Comparison of ENCODE assay signal across 13 cellular contexts in the genomic region with DNA sequence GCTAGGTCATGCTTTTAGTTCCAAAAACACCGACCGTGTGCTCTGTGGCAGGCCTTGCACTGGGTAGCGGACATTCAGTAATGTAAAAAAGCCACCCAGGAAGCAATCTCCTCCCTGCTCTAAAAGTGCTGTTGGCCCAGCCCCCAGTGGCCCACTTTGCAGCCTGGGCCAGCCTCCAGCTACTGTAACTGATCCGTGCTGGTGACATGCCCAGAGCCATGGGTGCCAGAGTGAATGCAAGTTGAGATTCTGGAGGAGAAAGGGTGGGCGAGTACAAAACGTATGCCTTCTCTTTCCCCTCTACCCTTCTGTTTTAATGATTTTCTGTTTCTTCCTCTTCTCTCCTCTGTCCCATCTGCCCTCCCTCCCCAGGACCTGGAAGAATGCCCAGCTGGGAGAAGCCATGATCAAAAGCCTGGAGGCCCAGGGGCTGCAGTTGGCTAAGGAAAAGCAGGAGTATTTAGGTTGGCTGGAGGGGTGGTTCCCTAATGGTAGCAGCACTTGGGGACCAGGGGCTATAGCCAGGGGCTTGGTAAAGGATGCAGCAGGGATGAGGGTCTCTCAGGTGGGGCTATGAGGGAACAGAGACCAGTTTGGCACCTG. TPM values are rescaled to one million over a fixed set of nuclear protein-coding genes. Genes with fewer than 3 reads are reported as not detected.
DNase-seq lines count a peak whose midpoint lies in the region; ATAC-seq, FAIRE-seq and TF ChIP-seq lines count a peak whose summit lies in the region.
"Had no signal": no experiment of that assay in that cellular context is flagged by ENCODE, and none has a peak within 500 bp of the region (broad histone marks: within the 10 kb centered on the region; RNA-seq: fewer than 3 reads in every experiment).

No MANE protein-coding gene starts in this region.

- H2AFZ ChIP-seq in HepG2 (ENCODE audit: low read length), result no peak overlapping the region

- H3K4me3 ChIP-seq in thoracic aorta, result peak overlapping the region; percentile 17
- no peak overlapping the region for H3K4me3 ChIP-seq in HepG2 (replicated peaks in 1 of 3; ENCODE audit: insufficient read depth in 1 of 3, low read depth in 2 of 3, low read length in 3 of 3)
- H3K4me3 ChIP-seq: esophagus muscularis mucosa had no signal

- H3K27me3 ChIP-seq in layer of hippocampus (ENCODE audit: control insufficient read depth, insufficient read depth, low read length) (no peaks in the 10 kb centered on the region), thoracic aorta (replicated peaks; ENCODE audit: insufficient read depth) (no peaks in the 10 kb centered on the region), HepG2 (ENCODE audit: control insufficient read depth in 1 of 2, insufficient read depth in 2 of 2, low read length in 2 of 2) (peaks cover 0 to 3% of the 10 kb centered on the region in 2 experiments; a peak in 3 of 5 replicates)
- H3K27me3 ChIP-seq: esophagus muscularis mucosa had no signal

- TF ChIP-seq RAD21 in HepG2 (CRISPR knock-in tag; IDR thresholded peaks at IDR 0.05), result no peak

- H3K9ac ChIP-seq in HepG2 (ENCODE audit: insufficient read depth, low read depth, low read length), result no peak overlapping the region

- CTCF ChIA-PET in HepG2 (lab: Yijun Ruan, JAX; ENCODE audit: low intra/inter-chr PET ratio, low total read pairs), result no interaction called here

- POLR2A ChIA-PET in HepG2 (lab: Yijun Ruan, JAX), result no interaction called here

- no peak for ATAC-seq in thoracic aorta (ENCODE audit: insufficient number of reproducible peaks, low FRiP score, low read depth)
- no peak for ATAC-seq in HG02884 (IDR thresholded peaks at IDR 0.05; ENCODE audit: unreplicated experiment)
- ATAC-seq in HepG2, result no peak

- H3K4me1 ChIP-seq in thoracic aorta (ENCODE audit: control insufficient read depth in 1 of 2, low read depth in 2 of 2) (peaks cover 7 to 12% of the 10 kb centered on the region in 2 donors), HepG2 (ENCODE audit: insufficient read depth, low read length) (peaks cover 13% of the 10 kb centered on the region)

- BruUV-seq in HepG2 (replicated peaks; lab: Mats Ljungman, UMichigan), result no TSS peak

- no peak for TF ChIP-seq POLR2A in HepG2 (IDR thresholded peaks at IDR 0.05; ENCODE audit: insufficient read depth in 1 of 2, low read depth in 2 of 2, low read length in 2 of 2)

- no peak overlapping the region for H3K4me2 ChIP-seq in HepG2 (ENCODE audit: low read depth, low read length)

- H3K9me3 ChIP-seq in thoracic aorta (no peaks in the 10 kb centered on the region), HepG2 (ENCODE audit: low read length) (no peaks in the 10 kb centered on the region)
- H3K9me3 ChIP-seq: esophagus muscularis mucosa had no signal

- no peaks in the 10 kb centered on the region for H3K79me2 ChIP-seq in HepG2 (ENCODE audit: insufficient read depth, low read length)

- no peaks in the 10 kb centered on the region for H3K36me3 ChIP-seq in thoracic aorta
- no peaks in the 10 kb centered on the region for H3K36me3 ChIP-seq in HepG2 (replicated peaks in 1 of 2; ENCODE audit: control insufficient read depth in 1 of 2, insufficient read depth in 2 of 2, low read length in 2 of 2)
- H3K36me3 ChIP-seq: esophagus muscularis mucosa had no signal

- TF ChIP-seq EP300 in HepG2 (IDR thresholded peaks at IDR 0.05; ENCODE audit: low read depth in 2 of 2, low read length in 2 of 2) (no peak), HepG2 (CRISPR knock-in tag; IDR thresholded peaks at IDR 0.05; ENCODE audit: borderline replicate concordance) (no peak)

- H3K27ac ChIP-seq in caudate nucleus (ENCODE audit: low read depth, low read length) (no peak overlapping the region), layer of hippocampus (ENCODE audit: low read depth, low read length) (peak overlapping the region; percentile 30), thoracic aorta (no peak overlapping the region), HepG2 (ENCODE audit: extremely low read length, insufficient read depth, low read length) (no peak overlapping the region)
- H3K27ac ChIP-seq: esophagus muscularis mucosa had no signal

- in situ Hi-C loops in HepG2 (cut with HindIII; ENCODE audit: extremely low pct_ligation_motif_present, low pct_unique_long_range_greater_than_20kb), result no loop called here

- H4K20me1 ChIP-seq in HepG2 (ENCODE audit: insufficient read depth, low read length), result no peaks in the 10 kb centered on the region

- intact Hi-C loops in HepG2 (cut with micrococcal nuclease; ENCODE audit: unreplicated experiment), result no loop called here

- DNase-seq in NCI-H2029 (lab: John Stamatoyannopoulos, UW) (peak; percentile 12), caudate nucleus (lab: John Stamatoyannopoulos, UW) (peak in 42 of 61 donors; percentile 2 to 72 (median 23)), thoracic aorta (ENCODE audit: low spot score) (no peak), ureter (ENCODE audit: low spot score) (no peak), HepG2 (ENCODE audit: low spot score) (no peak)
- DNase-seq: activated CD8-positive, alpha-beta memory T cell treated with anti-CD3 and anti-CD28 coated beads for 24 hours; mesenchymal stem cell; NCI-H748 treated with DMSO at 0.1 percent for 48 hours; stimulated activated CD4-positive, alpha-beta T cell treated with anti-CD3 and anti-CD28 coated beads, Interleukin-12 subunit alpha, Interleukin-12 subunit beta, amount 100 ng/mL, for 4 hours had no signal

- TF ChIP-seq CTCF in thoracic aorta (IDR thresholded peaks at IDR 0.05) (no peak), HepG2 (CRISPR knock-in tag; IDR thresholded peaks at IDR 0.05) (no peak)

- FAIRE-seq in HepG2 (lab: Jason Lieb, UNC), result no peak

- 39% methylated on average over 6 of the region's 6 CpGs for WGBS in HepG2 (ENCODE audit: low lambda C conversion rate)

TF ChIP-seq in HepG2, 621 proteins besides CTCF, POLR2A, EP300 and RAD21 (continues in another document):
- TF ChIP-seq KMT2B (CRISPR knock-in tag; IDR thresholded peaks at IDR 0.05), result no peak
- TF ChIP-seq, protein P1, sequence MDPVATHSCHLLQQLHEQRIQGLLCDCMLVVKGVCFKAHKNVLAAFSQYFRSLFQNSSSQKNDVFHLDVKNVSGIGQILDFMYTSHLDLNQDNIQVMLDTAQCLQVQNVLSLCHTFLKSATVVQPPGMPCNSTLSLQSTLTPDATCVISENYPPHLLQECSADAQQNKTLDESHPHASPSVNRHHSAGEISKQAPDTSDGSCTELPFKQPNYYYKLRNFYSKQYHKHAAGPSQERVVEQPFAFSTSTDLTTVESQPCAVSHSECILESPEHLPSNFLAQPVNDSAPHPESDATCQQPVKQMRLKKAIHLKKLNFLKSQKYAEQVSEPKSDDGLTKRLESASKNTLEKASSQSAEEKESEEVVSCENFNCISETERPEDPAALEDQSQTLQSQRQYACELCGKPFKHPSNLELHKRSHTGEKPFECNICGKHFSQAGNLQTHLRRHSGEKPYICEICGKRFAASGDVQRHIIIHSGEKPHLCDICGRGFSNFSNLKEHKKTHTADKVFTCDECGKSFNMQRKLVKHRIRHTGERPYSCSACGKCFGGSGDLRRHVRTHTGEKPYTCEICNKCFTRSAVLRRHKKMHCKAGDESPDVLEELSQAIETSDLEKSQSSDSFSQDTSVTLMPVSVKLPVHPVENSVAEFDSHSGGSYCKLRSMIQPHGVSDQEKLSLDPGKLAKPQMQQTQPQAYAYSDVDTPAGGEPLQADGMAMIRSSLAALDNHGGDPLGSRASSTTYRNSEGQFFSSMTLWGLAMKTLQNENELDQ (CRISPR knock-in tag; IDR thresholded peaks at IDR 0.05; ENCODE audit: borderline replicate concordance), result no peak
- TF ChIP-seq NCOA5 (CRISPR knock-in tag; IDR thresholded peaks at IDR 0.05), result no peak
- TF ChIP-seq EEA1 (CRISPR knock-in tag; IDR thresholded peaks at IDR 0.05; ENCODE audit: borderline replicate concordance), result no peak
- TF ChIP-seq, protein P2, sequence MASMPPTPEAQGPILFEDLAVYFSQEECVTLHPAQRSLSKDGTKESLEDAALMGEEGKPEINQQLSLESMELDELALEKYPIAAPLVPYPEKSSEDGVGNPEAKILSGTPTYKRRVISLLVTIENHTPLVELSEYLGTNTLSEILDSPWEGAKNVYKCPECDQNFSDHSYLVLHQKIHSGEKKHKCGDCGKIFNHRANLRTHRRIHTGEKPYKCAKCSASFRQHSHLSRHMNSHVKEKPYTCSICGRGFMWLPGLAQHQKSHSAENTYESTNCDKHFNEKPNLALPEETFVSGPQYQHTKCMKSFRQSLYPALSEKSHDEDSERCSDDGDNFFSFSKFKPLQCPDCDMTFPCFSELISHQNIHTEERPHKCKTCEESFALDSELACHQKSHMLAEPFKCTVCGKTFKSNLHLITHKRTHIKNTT (CRISPR knock-in tag; IDR thresholded peaks at IDR 0.05), result no peak
- no peak for TF ChIP-seq ZNF235 (CRISPR knock-in tag; IDR thresholded peaks at IDR 0.05; ENCODE audit: borderline replicate concordance)
- no peak for TF ChIP-seq ATRX (CRISPR knock-in tag; IDR thresholded peaks at IDR 0.05; ENCODE audit: borderline replicate concordance)
- TF ChIP-seq CBX2 (IDR thresholded peaks at IDR 0.05; ENCODE audit: low read depth, low read length), result no peak
- no peak for TF ChIP-seq CBX2 (CRISPR knock-in tag; IDR thresholded peaks at IDR 0.05; ENCODE audit: low read depth)

RNA-seq across cellular contexts. Expression of gene PLEKHD1, which starts 16.9 kb away (rescaled TPM):
- total RNA-seq in thoracic aorta, result under 1 TPM; 0.14 to 0.49 TPM
- 0.10 TPM for total RNA-seq in ureter
- total RNA-seq in HepG2 (2016; rRNA removed; fragmentation: Illumina TruSeq; extraction: Trizol), result not detected in 2 replicates
- not detected in 2 replicates for total RNA-seq in HepG2 (2016; cell fraction: cytosol; rRNA removed; fragmentation: Illumina TruSeq; extraction: Trizol; ENCODE audit: low read depth)
- total RNA-seq in HepG2 (2016; cell fraction: insoluble cytoplasmic fraction; rRNA removed; fragmentation: Illumina TruSeq; extraction: Trizol), result not detected in 2 replicates
- total RNA-seq in HepG2 (2016; cell fraction: membrane; rRNA removed; fragmentation: Illumina TruSeq; extraction: Trizol), result not detected in 2 replicates
- total RNA-seq in HepG2 (2016; cell fraction: nucleus; rRNA removed; fragmentation: Illumina TruSeq; extraction: Trizol), result not detected in 2 replicates
- polyA plus RNA-seq in HepG2 (2011; rRNA removed), result 0.01 and 0.03 TPM in 2 replicates
- 0.01 TPM in 2 replicates for polyA plus RNA-seq in HepG2 (2011; cell fraction: cytosol; rRNA removed)
- 0.07 TPM in 1 of 2 replicates, not detected in the other for polyA plus RNA-seq in HepG2 (2011; cell fraction: nucleus; rRNA removed)
- polyA plus RNA-seq in HepG2 (2012), result 0.03 TPM in 1 of 2 replicates, not detected in the other
- polyA plus RNA-seq in HepG2 (2016; cell fraction: cytosol; fragmentation: Illumina TruSeq; extraction: Trizol; ENCODE audit: low read depth), result not detected in 2 replicates
- polyA plus RNA-seq in HepG2 (2016; cell fraction: insoluble cytoplasmic fraction; fragmentation: Illumina TruSeq; extraction: Trizol; ENCODE audit: low read depth), result not detected in 2 replicates
- not detected in 2 replicates for polyA plus RNA-seq in HepG2 (2016; cell fraction: membrane; fragmentation: Illumina TruSeq; extraction: Trizol; ENCODE audit: low read depth)
- polyA plus RNA-seq in HepG2 (2016; cell fraction: nucleus; fragmentation: Illumina TruSeq; extraction: Trizol; ENCODE audit: insufficient read depth, low read depth), result not detected in 2 replicates
- polyA minus RNA-seq in HepG2 (2011; rRNA and poly(A)+ RNA removed; ENCODE audit: low replicate concordance), result 0.05 TPM in 1 of 2 replicates, not detected in the other
- polyA minus RNA-seq in HepG2 (2011; cell fraction: cytosol; rRNA and poly(A)+ RNA removed), result not detected in 2 replicates
- 0.13 and 0.25 TPM in 2 replicates for polyA minus RNA-seq in HepG2 (2011; cell fraction: nucleus; rRNA and poly(A)+ RNA removed)
- total RNA-seq: HT1080 had no signal

Comparison
In these comparisons a context has a peak if more than half of its experiments do, and no peak if none do; other contexts are left out.
1. DNase-seq: peak in NCI-H2029 (single experiment) and caudate nucleus (42 of 61); none in thoracic aorta (single experiment), ureter (single experiment) and HepG2 (single experiment).